In the genomic region with DNA sequence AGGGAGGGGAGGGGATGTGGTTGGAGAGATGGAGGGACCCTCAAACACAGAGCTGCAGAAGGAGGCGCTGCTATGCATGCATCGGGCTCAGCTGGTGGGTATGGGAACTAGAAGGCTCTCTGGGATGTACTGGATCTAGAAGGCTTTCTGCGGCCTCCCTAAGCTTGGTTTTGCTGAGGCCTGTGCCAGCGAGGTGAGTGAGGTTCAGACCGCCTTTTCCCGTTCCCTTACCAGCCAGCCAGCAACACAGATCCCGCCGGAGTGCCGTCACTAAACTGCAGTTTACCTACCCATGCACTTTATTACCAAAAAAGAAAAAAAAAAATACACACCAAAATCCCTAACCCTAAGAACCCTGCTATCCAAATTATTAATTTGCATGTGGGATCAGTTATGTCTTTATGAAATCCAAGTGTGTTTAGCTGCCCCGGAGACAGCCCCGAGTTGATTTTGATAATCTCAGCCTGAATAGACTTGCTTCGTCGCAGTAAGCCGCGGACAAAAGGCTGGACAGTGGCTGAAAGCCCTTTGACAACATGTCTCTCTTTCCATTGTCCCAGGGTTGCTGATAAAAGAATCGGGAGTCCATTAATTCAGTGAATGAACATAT, we compare ENCODE assay signal across 22 cellular contexts.
"Had no signal": no experiment of that assay in that cellular context is flagged by ENCODE, and none has a peak within 500 bp of the region (broad histone marks: within the 10 kb centered on the region; RNA-seq: fewer than 3 reads in every experiment).

No MANE protein-coding gene starts in this region.

- H3K36me3 ChIP-seq: brain microvascular endothelial cell, colonic mucosa, esophagus muscularis mucosa, heart right ventricle, left ventricle myocardium inferior, ovary, uterus had no signal

- H3K36me3 Mint-ChIP-seq: activated naive CD8-positive, alpha-beta T cell treated with anti-CD3 and anti-CD28 coated beads for 36 hours; immature natural killer cell had no signal

- H3K9me3 Mint-ChIP-seq: activated naive CD8-positive, alpha-beta T cell treated with anti-CD3 and anti-CD28 coated beads for 36 hours; activated T-helper 1 cell treated with anti-CD3 and anti-CD28 coated beads, Interleukin-12 subunit alpha, Interleukin-12 subunit beta, Interleukin-2, Interleukin-4 antibody, amounts not matched to agents 30 ng/mL and 10 ng/mL and 1 ng/mL, durations not matched to agents 14 hours and 24 hours and 36 hours; central memory CD8-positive, alpha-beta T cell; immature natural killer cell; T-helper 1 cell treated with Interleukin-12 subunit alpha and Interleukin-12 subunit beta and Interleukin-4 antibody, amounts not matched to agents 30 μg/mL and 1 μg/mL, for 36 hours had no signal

- FAIRE-seq: endothelial cell of umbilical vein had no signal

- H3K27me3 Mint-ChIP-seq: central memory CD8-positive, alpha-beta T cell had no signal

- H3K27ac ChIP-seq: brain microvascular endothelial cell, colonic mucosa, esophagus muscularis mucosa, left ventricle myocardium inferior, ovary, tibial artery, uterus had no signal

- H3K9me3 ChIP-seq: colonic mucosa, esophagus muscularis mucosa, heart right ventricle, left ventricle myocardium inferior, ovary, tibial artery, uterus had no signal

- H3K4me3 Mint-ChIP-seq: activated naive CD8-positive, alpha-beta T cell treated with anti-CD3 and anti-CD28 coated beads for 36 hours; activated T-helper 1 cell treated with anti-CD3 and anti-CD28 coated beads, Interleukin-12 subunit alpha, Interleukin-12 subunit beta, Interleukin-2, Interleukin-4 antibody, amounts not matched to agents 30 ng/mL and 10 ng/mL and 1 ng/mL, durations not matched to agents 14 hours and 24 hours and 36 hours; central memory CD8-positive, alpha-beta T cell; immature natural killer cell; T-helper 1 cell treated with Interleukin-12 subunit alpha and Interleukin-12 subunit beta and Interleukin-4 antibody, amounts not matched to agents 30 μg/mL and 1 μg/mL, for 36 hours had no signal

- H3K4me1 Mint-ChIP-seq: activated naive CD8-positive, alpha-beta T cell treated with anti-CD3 and anti-CD28 coated beads for 36 hours; central memory CD8-positive, alpha-beta T cell; immature natural killer cell had no signal

- DNase-seq: activated CD4-positive, CD25-positive, alpha-beta regulatory T cell treated with anti-CD3 and anti-CD28 coated beads, Interleukin-2, amount 50 U/mL, for 72 hours; activated gamma-delta T cell treated with Interleukin-2 at 50 U/mL for 16 hours; activated naive CD8-positive, alpha-beta T cell treated with anti-CD3 and anti-CD28 coated beads for 36 hours; amniotic stem cell; brain microvascular endothelial cell; colonic mucosa; effector CD4-positive, alpha-beta T cell; heart right ventricle; immature natural killer cell; kidney glomerular epithelial cell; left ventricle myocardium inferior; ovary; stimulated activated CD4-positive, alpha-beta T cell treated with anti-CD3 and anti-CD28 coated beads, Interleukin-2, amount 100 ng/mL, for 24 hours; stimulated activated naive CD4-positive, alpha-beta T cell treated with Interleukin-2 at 50 U/mL for 16 hours; substantia nigra; tibial artery; uterus had no signal

- H3K27me3 ChIP-seq: colonic mucosa, ovary, tibial artery had no signal

- H3K4me3 ChIP-seq: colonic mucosa, esophagus muscularis mucosa, heart right ventricle, left ventricle myocardium inferior, ovary, tibial artery, uterus had no signal

- H3K27ac Mint-ChIP-seq: activated naive CD8-positive, alpha-beta T cell treated with anti-CD3 and anti-CD28 coated beads for 36 hours; activated T-helper 1 cell treated with anti-CD3 and anti-CD28 coated beads, Interleukin-12 subunit alpha, Interleukin-12 subunit beta, Interleukin-2, Interleukin-4 antibody, amounts not matched to agents 30 ng/mL and 10 ng/mL and 1 ng/mL, durations not matched to agents 14 hours and 24 hours and 36 hours; immature natural killer cell; T-helper 1 cell treated with Interleukin-12 subunit alpha and Interleukin-12 subunit beta and Interleukin-4 antibody, amounts not matched to agents 30 μg/mL and 1 μg/mL, for 36 hours had no signal

- H3K4me1 ChIP-seq: colonic mucosa, uterus had no signal
